8 cellular contexts compared by ENCODE assay signal in the genomic region with DNA sequence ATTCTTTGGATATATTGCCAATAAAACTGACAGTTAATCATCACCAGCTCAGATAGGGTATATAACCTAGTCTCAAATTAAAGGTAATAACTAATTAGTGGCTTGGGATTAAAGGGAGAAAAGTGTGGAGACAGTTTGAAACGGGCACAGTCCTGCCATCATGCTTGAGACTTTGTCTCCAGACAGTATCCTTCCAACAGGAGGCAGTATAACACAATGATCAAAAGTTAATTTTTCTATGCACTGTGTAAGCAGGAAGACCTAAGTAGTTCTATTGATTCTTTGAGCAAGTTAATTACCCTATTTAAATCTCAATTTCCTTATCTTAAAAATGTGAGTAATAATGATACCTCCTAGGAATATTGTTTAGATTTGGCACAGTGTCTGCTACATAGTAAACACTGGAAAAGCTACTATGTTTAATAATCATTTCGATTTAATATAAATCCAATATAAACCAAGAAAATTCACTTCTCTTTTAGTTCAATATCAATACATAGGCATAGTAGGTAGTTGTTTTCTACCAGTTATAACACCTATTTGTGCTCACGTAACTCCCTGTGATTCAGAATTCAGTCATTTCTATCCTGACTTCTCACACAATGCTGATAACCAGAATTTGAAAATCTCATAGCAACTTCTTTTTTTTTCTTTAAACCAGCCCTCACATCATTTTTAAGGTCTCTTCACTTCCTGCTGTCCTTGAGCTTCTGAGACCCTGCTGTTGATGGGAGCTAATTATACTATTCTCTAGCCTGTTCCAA. TPM values are rescaled to one million over a fixed set of nuclear protein-coding genes. Genes with fewer than 3 reads are reported as not detected.
DNase-seq lines count a peak whose midpoint lies in the region; ATAC-seq and TF ChIP-seq lines count a peak whose summit lies in the region.

No MANE protein-coding gene starts in this region.

- ATAC-seq in GM19395 (IDR thresholded peaks at IDR 0.05; ENCODE audit: unreplicated experiment) (peak; percentile 39), HG03575 (IDR thresholded peaks at IDR 0.05; ENCODE audit: extremely low read depth, insufficient number of reproducible peaks, low FRiP score, unreplicated experiment) (peak; percentile 32), GM19455 (IDR thresholded peaks at IDR 0.05; ENCODE audit: unreplicated experiment) (no peak)
- ATAC-seq in natural killer cell treated with Interleukin-12 subunit alpha and Interleukin-12 subunit beta and Interleukin-15 and Interleukin-18, amount 100 ng/mL, for 72 hours = peak; percentile 54 to 62

- no peaks in the 10 kb centered on the region for H3K27me3 Mint-ChIP-seq in natural killer cell treated with Interleukin-12 subunit alpha and Interleukin-12 subunit beta and Interleukin-15 and Interleukin-18, amount 100 ng/mL, for 72 hours

- H3K36me3 Mint-ChIP-seq in natural killer cell treated with Interleukin-12 subunit alpha and Interleukin-12 subunit beta and Interleukin-15 and Interleukin-18, amount 100 ng/mL, for 72 hours = no peaks in the 10 kb centered on the region

- in situ Hi-C loops in SK-MEL-5 (cut with HindIII; ENCODE audit: low pct_unique_long_range_greater_than_20kb, low sequenced_read_pairs) = loop anchor here (25.0 kb wide), 1 partner anchor 409 kb away; no protein-coding TSS in a partner anchor

- peaks cover 52 to 74% of the 10 kb centered on the region in 2 donors for H3K4me1 Mint-ChIP-seq in natural killer cell treated with Interleukin-12 subunit alpha and Interleukin-12 subunit beta and Interleukin-15 and Interleukin-18, amount 100 ng/mL, for 72 hours (ENCODE audit: low read depth in 2 of 2)

- H3K9me3 Mint-ChIP-seq in natural killer cell treated with Interleukin-12 subunit alpha and Interleukin-12 subunit beta and Interleukin-15 and Interleukin-18, amount 100 ng/mL, for 72 hours = no peaks in the 10 kb centered on the region

- no peak for TF ChIP-seq POLR2A in erythroblast (IDR thresholded peaks at IDR 0.05; ENCODE audit: low read length)

- peak overlapping the region; percentile 80 to 82 for H3K27ac Mint-ChIP-seq in natural killer cell treated with Interleukin-12 subunit alpha and Interleukin-12 subunit beta and Interleukin-15 and Interleukin-18, amount 100 ng/mL, for 72 hours

- DNase-seq in ELR (ENCODE audit: low read depth) (peak; percentile 61), SK-MEL-5 (ENCODE audit: low read depth, low spot score) (peak; percentile 79), erythroblast (lab: John Stamatoyannopoulos, UW) (peak; percentile 69 to 85), GM19240 (ENCODE audit: insufficient read length, low spot score) (no peak)
- no peak for DNase-seq in natural killer cell treated with Interleukin-12 subunit alpha and Interleukin-12 subunit beta and Interleukin-15 and Interleukin-18, amount 100 ng/mL, for 72 hours (ENCODE audit: low spot score)

- peak overlapping the region; percentile 76 for H3K4me3 Mint-ChIP-seq in natural killer cell treated with Interleukin-12 subunit alpha and Interleukin-12 subunit beta and Interleukin-15 and Interleukin-18, amount 100 ng/mL, for 72 hours

RNA-seq across cellular contexts. Expression of a gene that starts 53.7 kb away (rescaled TPM):
- total RNA-seq in SK-MEL-5 (2014; rRNA removed; shearing (Covaris generic)) = 5.7 and 7.7 TPM in 2 replicates
- 2.5 and 2.9 TPM in 2 replicates for polyA plus RNA-seq in SK-MEL-5 (2015; cell fraction: cytosol; rRNA removed)
- 3.4 and 5.6 TPM in 2 replicates for polyA plus RNA-seq in SK-MEL-5 (2015; cell fraction: nucleus; rRNA removed)
- 10 to 100 TPM; 34.9 TPM for total RNA-seq in natural killer cell treated with Interleukin-12 subunit alpha and Interleukin-12 subunit beta and Interleukin-15 and Interleukin-18, amount 100 ng/mL, for 72 hours

RNA-seq across cellular contexts. Expression of a gene that starts 54.9 kb away (rescaled TPM):
- 13.0 and 15.2 TPM in 2 replicates for total RNA-seq in SK-MEL-5 (2014; rRNA removed; shearing (Covaris generic))
- polyA plus RNA-seq in SK-MEL-5 (2015; cell fraction: cytosol; rRNA removed) = 9.3 and 14.2 TPM in 2 replicates
- polyA plus RNA-seq in SK-MEL-5 (2015; cell fraction: nucleus; rRNA removed) = 10.0 and 10.8 TPM in 2 replicates
- total RNA-seq in natural killer cell treated with Interleukin-12 subunit alpha and Interleukin-12 subunit beta and Interleukin-15 and Interleukin-18, amount 100 ng/mL, for 72 hours = 10 to 100 TPM; 61.3 to 76.3 TPM

Comparison
In these comparisons a context has a peak if more than half of its experiments do, and no peak if none do; other contexts are left out.
1. DNase-seq: peak in ELR (single experiment), SK-MEL-5 (single experiment) and erythroblast (2 of 2); none in natural killer cell treated with Interleukin-12 subunit alpha and Interleukin-12 subunit beta and Interleukin-15 and Interleukin-18, amount 100 ng/mL, for 72 hours (single experiment) and GM19240 (single experiment).